11 cellular contexts compared by ENCODE assay signal in the genomic region with DNA sequence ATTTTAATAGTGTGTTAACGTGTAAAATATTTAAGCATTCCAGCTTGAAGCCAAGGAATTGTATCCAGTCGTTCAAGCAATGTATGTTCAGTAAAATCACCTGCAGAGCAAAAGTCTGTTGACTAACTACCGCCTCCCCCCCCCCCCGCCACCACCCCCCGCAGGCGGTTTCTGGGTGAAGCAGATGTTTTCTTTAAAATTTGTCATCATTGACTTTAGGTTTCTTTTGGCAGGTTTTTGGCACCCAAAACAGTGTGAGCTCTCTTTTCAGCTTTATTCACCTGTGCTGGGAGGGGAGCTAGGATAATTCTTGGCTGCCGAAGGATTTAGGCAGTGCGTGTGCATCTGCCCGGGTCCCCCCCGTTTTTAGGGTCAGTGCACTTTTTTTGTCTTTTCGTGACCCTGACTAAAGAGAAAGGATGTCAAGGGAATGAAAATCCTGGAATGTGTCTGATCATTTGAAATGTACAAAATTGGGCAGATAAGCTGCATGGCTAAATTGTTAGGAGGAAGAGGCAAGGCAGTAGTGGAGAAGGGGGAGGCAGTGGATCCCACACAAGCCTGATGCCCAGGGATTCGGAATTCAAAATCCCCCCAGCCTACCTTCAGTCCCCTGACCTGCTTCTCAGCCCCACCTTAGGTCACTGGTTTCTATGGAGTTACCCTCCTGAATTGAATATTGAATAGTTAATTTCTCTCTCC. TPM values are rescaled to one million over a fixed set of nuclear protein-coding genes. Genes with fewer than 3 reads are reported as not detected.
DNase-seq lines count a peak whose midpoint lies in the region; ATAC-seq and TF ChIP-seq lines count a peak whose summit lies in the region.
"Had no signal": no experiment of that assay in that cellular context is flagged by ENCODE, and none has a peak within 500 bp of the region (broad histone marks: within the 10 kb centered on the region; RNA-seq: fewer than 3 reads in every experiment).

No MANE protein-coding gene starts in this region.

- CTCF ChIA-PET in AG04449 (lab: Yijun Ruan, JAX) = interaction anchor here (0.7 to 7.0 kb wide), 24 partner anchors 9 to 710 kb away, joined by 3 to 281 read pairs (median 6); no protein-coding TSS in a partner anchor

- H3K27me3 Mint-ChIP-seq in nephron progenitor cell (ENCODE audit: low read depth, poor library complexity) = peaks cover 48% of the 10 kb centered on the region

- H3K27ac Mint-ChIP-seq in nephron progenitor cell = no peak overlapping the region
- H3K27ac Mint-ChIP-seq: activated CD4-positive, alpha-beta T cell treated with anti-CD3 and anti-CD28 coated beads, Interleukin-2, amount 10 ng/mL, durations not matched to agents 7 days and 5 days had no signal

- POLR2A ChIA-PET in AG04449 (lab: Yijun Ruan, JAX) = interaction anchor here (0.6 to 0.8 kb wide), 2 partner anchors 193 to 312 kb away, joined by 3 to 4 read pairs; no protein-coding TSS in a partner anchor

- peaks cover 19 to 23% of the 10 kb centered on the region in 2 donors for H3K4me1 ChIP-seq in duodenal mucosa (ENCODE audit: control insufficient read depth in 1 of 2, insufficient read depth in 2 of 2, low read length in 2 of 2)

- H3K27me3 ChIP-seq in duodenal mucosa (ENCODE audit: control insufficient read depth in 1 of 2, insufficient read depth in 2 of 2, low read length in 2 of 2) = peaks cover 0 to 4% of the 10 kb centered on the region in 2 donors

- H3K27ac ChIP-seq in duodenal mucosa (ENCODE audit: low read depth, low read length) = no peak overlapping the region
- H3K27ac ChIP-seq: cardiac muscle cell had no signal

- peak overlapping the region; percentile 63 to 73 for H3K9ac ChIP-seq in duodenal mucosa (ENCODE audit: low read depth in 1 of 2, low read length in 2 of 2)

- H3K9me3 ChIP-seq in duodenal mucosa (ENCODE audit: control insufficient read depth in 1 of 2, low read length in 2 of 2) = no peaks in the 10 kb centered on the region

- no peak for TF ChIP-seq CTCF in AG04449 (IDR thresholded peaks at IDR 0.05; ENCODE audit: insufficient read depth, low read length, missing control alignments)
- no peak for TF ChIP-seq CTCF in nephron progenitor cell (IDR thresholded peaks at IDR 0.05)

- peaks cover 44% of the 10 kb centered on the region for H3K4me1 Mint-ChIP-seq in nephron progenitor cell

- peak overlapping the region; percentile 28 for H3K4me3 Mint-ChIP-seq in nephron progenitor cell

- DNase-seq in AG04449 (ENCODE audit: low read depth, low spot score) = no peak
- DNase-seq in M059J (ENCODE audit: low read depth) = peak; percentile 61
- no peak for DNase-seq in nephron progenitor cell
- DNase-seq in NCI-H1930 (lab: John Stamatoyannopoulos, UW) = no peak
- DNase-seq in G401 (ENCODE audit: low spot score) = no peak
- DNase-seq: activated CD4-positive, alpha-beta T cell treated with anti-CD3 and anti-CD28 coated beads, Interleukin-2, amount 10 ng/mL, durations not matched to agents 7 days and 5 days; NCI-H524 had no signal

- H3K9me3 Mint-ChIP-seq in nephron progenitor cell = no peaks in the 10 kb centered on the region
- H3K9me3 Mint-ChIP-seq: activated CD4-positive, alpha-beta T cell treated with anti-CD3 and anti-CD28 coated beads, Interleukin-2, amount 10 ng/mL, durations not matched to agents 7 days and 5 days had no signal

- peaks cover 0 to 19% of the 10 kb centered on the region in 2 donors for H3K36me3 ChIP-seq in duodenal mucosa (ENCODE audit: control insufficient read depth in 1 of 2, insufficient read depth in 2 of 2, low read length in 2 of 2)
- H3K36me3 ChIP-seq: cardiac muscle cell had no signal

- peak overlapping the region; percentile 62 for H3K4me3 ChIP-seq in AG04449 (ENCODE audit: low read depth, low read length)
- H3K4me3 ChIP-seq in duodenal mucosa (ENCODE audit: low read depth in 1 of 2, low read length in 2 of 2) = peak overlapping the region; percentile 72 to 85

- no peaks in the 10 kb centered on the region for H3K36me3 Mint-ChIP-seq in nephron progenitor cell (ENCODE audit: low read depth)

- in situ Hi-C loops in G401 (cut with HindIII; ENCODE audit: low sequenced_read_pairs) = no loop called here

- ATAC-seq in HG03108 (IDR thresholded peaks at IDR 0.05; ENCODE audit: unreplicated experiment) (no peak), HG03565 (IDR thresholded peaks at IDR 0.05; ENCODE audit: unreplicated experiment) (no peak)

RNA-seq across cellular contexts. Expression of gene EDN1, which starts 1.1 kb away (rescaled TPM):
- total RNA-seq in M059J (2014; rRNA removed; shearing (Covaris generic)) = 12.5 and 16.4 TPM in 2 replicates
- 0.49 and 0.68 TPM in 2 replicates for total RNA-seq in G401 (2014; rRNA removed; shearing (Covaris generic))
